24 cellular contexts compared by ENCODE assay signal in the genomic region with DNA sequence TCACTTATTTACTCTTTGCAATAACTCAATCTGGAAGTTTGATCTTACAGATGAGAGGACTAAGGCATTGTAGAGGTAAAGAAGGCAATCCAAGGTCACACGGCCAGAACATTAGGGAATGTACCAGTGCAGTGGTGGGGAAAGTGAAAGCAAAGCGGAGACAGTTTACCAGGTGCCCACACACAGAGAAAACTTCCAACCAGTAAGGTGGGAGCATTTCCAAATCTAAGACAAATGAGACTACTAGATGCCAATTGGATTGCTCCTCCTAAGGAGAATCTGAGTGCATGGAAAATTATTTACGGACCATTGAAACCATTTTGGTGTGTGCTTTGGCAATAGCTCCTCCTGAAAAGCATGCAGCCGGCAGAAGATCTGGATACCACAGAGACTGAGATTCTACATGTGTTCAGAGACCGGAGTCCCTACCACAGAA. TPM values are rescaled to one million over a fixed set of nuclear protein-coding genes. Genes with fewer than 3 reads are reported as not detected.
DNase-seq lines count a peak whose midpoint lies in the region; ATAC-seq and TF ChIP-seq lines count a peak whose summit lies in the region.
"Had no signal": no experiment of that assay in that cellular context is flagged by ENCODE, and none has a peak within 500 bp of the region (broad histone marks: within the 10 kb centered on the region; RNA-seq: fewer than 3 reads in every experiment).

No MANE protein-coding gene starts in this region.

- peaks cover 57% of the 10 kb centered on the region for H3K4me1 Mint-ChIP-seq in endothelial cell (ENCODE audit: unreplicated experiment)
- H3K4me1 Mint-ChIP-seq: mesothelial cell of epicardium had no signal

- TF ChIP-seq CTCF in RWPE2 (IDR thresholded peaks at IDR 0.05; ENCODE audit: poor library complexity, severe bottlenecking) = no peak
- TF ChIP-seq CTCF in endothelial cell (IDR thresholded peaks at IDR 0.05; ENCODE audit: unreplicated experiment) = no peak
- TF ChIP-seq CTCF in osteoblast (IDR thresholded peaks at IDR 0.05; ENCODE audit: extremely low read depth, low read depth, low read length) = no peak

- H3K4me1 ChIP-seq in RWPE2 (ENCODE audit: insufficient read depth, poor library complexity, severe bottlenecking) (peaks cover 6% of the 10 kb centered on the region), osteoblast (ENCODE audit: insufficient read depth, low read length) (peaks cover 11% of the 10 kb centered on the region)

- peak overlapping the region; percentile 24 for H3K4me2 ChIP-seq in osteoblast (ENCODE audit: insufficient read depth, low read length)
- H3K4me2 ChIP-seq: KMS-11 had no signal

- no peaks in the 10 kb centered on the region for H3K9me3 Mint-ChIP-seq in endothelial cell (ENCODE audit: unreplicated experiment)
- H3K9me3 Mint-ChIP-seq: mesothelial cell of epicardium, nephron progenitor cell had no signal

- H3K27me3 ChIP-seq in RWPE2 (ENCODE audit: insufficient read depth, poor library complexity, severe bottlenecking) = no peaks in the 10 kb centered on the region
- no peaks in the 10 kb centered on the region for H3K27me3 ChIP-seq in osteoblast (ENCODE audit: insufficient read depth, low read length)

- peaks cover 12% of the 10 kb centered on the region for H3K27me3 Mint-ChIP-seq in endothelial cell (ENCODE audit: unreplicated experiment)

- peak overlapping the region; percentile 23 for H2AFZ ChIP-seq in osteoblast (ENCODE audit: low read length)

- no peak overlapping the region for H3K4me3 Mint-ChIP-seq in endothelial cell (ENCODE audit: unreplicated experiment)
- H3K4me3 Mint-ChIP-seq: activated CD8-positive, alpha-beta T cell treated with anti-CD3 and anti-CD28 coated beads, Interleukin-2, amount 10 ng/mL, durations not matched to agents 7 days and 5 days; mesothelial cell of epicardium; nephron progenitor cell had no signal

- H3K36me3 ChIP-seq in RWPE2 (ENCODE audit: low read depth) (no peaks in the 10 kb centered on the region), osteoblast (ENCODE audit: insufficient read depth, low read length) (no peaks in the 10 kb centered on the region)

- H3K36me3 Mint-ChIP-seq in endothelial cell (ENCODE audit: low read depth, unreplicated experiment) = no peaks in the 10 kb centered on the region
- H3K36me3 Mint-ChIP-seq: mesothelial cell of epicardium had no signal

- H3K27ac Mint-ChIP-seq in endothelial cell (ENCODE audit: unreplicated experiment) = peak overlapping the region; percentile 25
- H3K27ac Mint-ChIP-seq: activated CD8-positive, alpha-beta T cell treated with anti-CD3 and anti-CD28 coated beads, Interleukin-2, amount 10 ng/mL, durations not matched to agents 7 days and 5 days; mesothelial cell of epicardium; nephron progenitor cell had no signal

- H3K79me2 ChIP-seq in osteoblast (ENCODE audit: insufficient read depth, low read length) = no peaks in the 10 kb centered on the region

- H3K9me3 ChIP-seq in RWPE2 (ENCODE audit: severe bottlenecking) = no peaks in the 10 kb centered on the region
- H3K9me3 ChIP-seq in osteoblast (ENCODE audit: low read depth, low read length) = no peaks in the 10 kb centered on the region

- DNase-seq in DMS79 (lab: John Stamatoyannopoulos, UW) (peak; percentile 16), RWPE2 (ENCODE audit: low spot score) (no peak), endothelial cell (ENCODE audit: low spot score) (no peak), osteoblast (ENCODE audit: insufficient read length, low spot score, missing footprints) (peak; percentile 21), HK-2 (ENCODE audit: unreplicated experiment) (no peak), NCI-H1417 (lab: John Stamatoyannopoulos, UW) (no peak), NCI-H510A (lab: John Stamatoyannopoulos, UW) (no peak)
- DNase-seq: activated CD8-positive, alpha-beta T cell treated with anti-CD3 and anti-CD28 coated beads, Interleukin-2, amount 10 ng/mL, durations not matched to agents 7 days and 5 days; activated naive CD4-positive, alpha-beta T cell treated with Interleukin-2 at 50 U/mL for 16 hours; activated T-cell treated with anti-CD3 and anti-CD28 coated beads, Interleukin-2, amount 50 U/mL, for 1 hour; amygdala; Calu3; cerebellar nuclear complex; NCI-H1048; NCI-H1930; nephron progenitor cell; stimulated activated CD4-positive, alpha-beta T cell treated with anti-CD3 and anti-CD28 coated beads, Interleukin-15, amount 100 ng/mL, for 24 hours had no signal

- H3K27ac ChIP-seq in RWPE2 (ENCODE audit: poor library complexity, severe bottlenecking) = no peak overlapping the region
- H3K27ac ChIP-seq in osteoblast (ENCODE audit: low read depth, low read length) = no peak overlapping the region
- H3K27ac ChIP-seq: KMS-11 had no signal

- no peaks in the 10 kb centered on the region for H4K20me1 ChIP-seq in osteoblast (ENCODE audit: insufficient read depth, low read length)

- H3K4me3 ChIP-seq in RWPE2 (ENCODE audit: severe bottlenecking) (no peak overlapping the region), osteoblast (ENCODE audit: insufficient read depth, low read length) (peak overlapping the region; percentile 13)

- peak; percentile 42; the same call in 1 of the 3 replicates for ATAC-seq in RWPE2 (ENCODE audit: low read depth)
- ATAC-seq in HG02588 (IDR thresholded peaks at IDR 0.05; ENCODE audit: unreplicated experiment) = no peak
- ATAC-seq: activated CD4-positive, CD25-positive, alpha-beta regulatory T cell treated with anti-CD3 and anti-CD28 coated beads, Interleukin-2, amount 50 U/mL, for 24 hours; activated CD8-positive, alpha-beta T cell treated with anti-CD3 and anti-CD28 coated beads, Interleukin-2, amount 10 ng/mL, durations not matched to agents 7 days and 5 days had no signal

RNA-seq across cellular contexts. Expression of a gene that starts 34.9 kb away (rescaled TPM):
- 255 TPM for total RNA-seq in endothelial cell (ENCODE audit: unreplicated experiment)
- total RNA-seq in osteoblast = 96.3 and 131 TPM in 2 replicates

RNA-seq across cellular contexts. Expression of a gene that starts 40.1 kb away (rescaled TPM):
- not detected for total RNA-seq in endothelial cell (ENCODE audit: unreplicated experiment)
- not detected in 2 replicates for total RNA-seq in osteoblast
- total RNA-seq: A172; activated CD8-positive, alpha-beta T cell treated with anti-CD3 and anti-CD28 coated beads, Interleukin-2, amount 10 ng/mL, durations not matched to agents 7 days and 5 days; kidney epithelial cell; mesothelial cell of epicardium; NCI-H460 had no signal

Comparison
In these comparisons a context has a peak if more than half of its experiments do, and no peak if none do; other contexts are left out.
1. DNase-seq: peak in DMS79 (single experiment) and osteoblast (single experiment); none in RWPE2 (single experiment), endothelial cell (single experiment), HK-2 (single experiment), NCI-H1417 (0 of 3) and NCI-H510A (single experiment).